In genomic region chr16:86764551-86764950, GRCh38 we compare ENCODE assay signal across 31 cellular contexts.
"Had no signal": no experiment of that assay in that cellular context is flagged by ENCODE, and none has a peak within 500 bp of the region (broad histone marks: within the 10 kb centered on the region; RNA-seq: fewer than 3 reads in every experiment).

No MANE protein-coding gene starts in this region.

- H3K36me3 ChIP-seq: ascending aorta, breast epithelium, cardiac muscle cell, colonic mucosa, esophagus squamous epithelium, gastroesophageal sphincter had no signal

- FAIRE-seq: endometrium, endothelial cell of umbilical vein, TTC549 had no signal

- H3K9me3 ChIP-seq: ascending aorta, breast epithelium, colonic mucosa, esophagus squamous epithelium had no signal

- H3K27ac ChIP-seq: ascending aorta, breast epithelium, cardiac muscle cell, colonic mucosa, epithelial cell of prostate, esophagus squamous epithelium, gastroesophageal sphincter, VCaP had no signal

- DNase-seq: activated CD4-positive, alpha-beta memory T cell treated with anti-CD3 and anti-CD28 coated beads, Interleukin-2, amount 10 ng/mL, durations not matched to agents 7 days and 5 days; activated CD4-positive, alpha-beta T cell treated with anti-CD3 and anti-CD28 coated beads for 1 hour; activated CD4-positive, alpha-beta T cell treated with anti-CD3 and anti-CD28 coated beads for 4 hours; activated CD4-positive, alpha-beta T cell treated with anti-CD3 and anti-CD28 coated beads, Interleukin-2, amount 10 ng/mL, durations not matched to agents 7 days and 5 days; activated CD4-positive, alpha-beta T cell treated with anti-CD3 and anti-CD28 coated beads, Interleukin-2, amount 50 U/mL, for 4 hours; activated CD8-positive, alpha-beta memory T cell treated with anti-CD3 and anti-CD28 coated beads, Interleukin-2, amount 50 U/mL, for 48 hours; activated gamma-delta T cell; activated naive CD4-positive, alpha-beta T cell; activated naive CD4-positive, alpha-beta T cell treated with anti-CD3 and anti-CD28 coated beads, Interleukin-2, amount 10 ng/mL, durations not matched to agents 7 days and 5 days; activated naive CD8-positive, alpha-beta T cell treated with anti-CD3 and anti-CD28 coated beads, Interleukin-2, amount 10 ng/mL, durations not matched to agents 7 days and 5 days; activated T-cell treated with anti-CD3 and anti-CD28 coated beads for 4 hours; activated T-cell treated with anti-CD3 and anti-CD28 coated beads, Interleukin-2, amount 50 U/mL, for 24 hours; activated T-cell treated with anti-CD3 and anti-CD28 coated beads, Interleukin-2, amount 50 U/mL, for 72 hours; central memory CD4-positive, alpha-beta T cell; cerebellar nuclear complex; colonic mucosa; effector CD8-positive, alpha-beta T cell; esophagus squamous epithelium; foreskin melanocyte; T-helper 2 cell had no signal

- H3K4me1 ChIP-seq: breast epithelium, colonic mucosa had no signal

- H3K4me3 ChIP-seq: ascending aorta, breast epithelium, cardiac muscle cell, colonic mucosa, esophagus squamous epithelium, gastroesophageal sphincter had no signal

- ATAC-seq: activated naive CD4-positive, alpha-beta T cell treated with anti-CD3 and anti-CD28 coated beads, Interleukin-2, amount 50 U/mL, for 72 hours; activated T-cell treated with anti-CD3 and anti-CD28 coated beads, Interleukin-2, amount 50 U/mL, for 72 hours; gastroesophageal sphincter; WTC11 had no signal

- H3K27me3 ChIP-seq: ascending aorta, cardiac muscle cell, colonic mucosa had no signal
